1 cellular context compared by ENCODE assay signal in genomic region chr1:182149411-182149965, GRCh38.
TF ChIP-seq lines count a peak whose summit lies in the region.

No MANE protein-coding gene starts in this region.

TF ChIP-seq in HepG2, 621 proteins besides CTCF, POLR2A, EP300 and RAD21 (continued from another document):
- TF ChIP-seq ZNF407 (CRISPR knock-in tag; IDR thresholded peaks at IDR 0.05; ENCODE audit: not compliant biosample characterization) (no peak), ETS1 (CRISPR knock-in tag; IDR thresholded peaks at IDR 0.05) (no peak), ZNF350 (CRISPR knock-in tag; IDR thresholded peaks at IDR 0.05; ENCODE audit: borderline replicate concordance, low read depth) (no peak), ZNF710 (CRISPR knock-in tag; IDR thresholded peaks at IDR 0.05; ENCODE audit: borderline replicate concordance) (no peak), ZXDC (CRISPR knock-in tag; IDR thresholded peaks at IDR 0.05) (no peak), XBP1 (CRISPR knock-in tag; IDR thresholded peaks at IDR 0.05) (no peak), ZNF816 (CRISPR knock-in tag; IDR thresholded peaks at IDR 0.05; ENCODE audit: borderline replicate concordance) (no peak), NCOA1 (CRISPR knock-in tag; IDR thresholded peaks at IDR 0.05) (no peak), REL (CRISPR knock-in tag; conservative IDR thresholded peaks at IDR 0.05) (no peak)
TF ChIP-seq in HepG2: peak in this region for 0.
